In the genomic region with DNA sequence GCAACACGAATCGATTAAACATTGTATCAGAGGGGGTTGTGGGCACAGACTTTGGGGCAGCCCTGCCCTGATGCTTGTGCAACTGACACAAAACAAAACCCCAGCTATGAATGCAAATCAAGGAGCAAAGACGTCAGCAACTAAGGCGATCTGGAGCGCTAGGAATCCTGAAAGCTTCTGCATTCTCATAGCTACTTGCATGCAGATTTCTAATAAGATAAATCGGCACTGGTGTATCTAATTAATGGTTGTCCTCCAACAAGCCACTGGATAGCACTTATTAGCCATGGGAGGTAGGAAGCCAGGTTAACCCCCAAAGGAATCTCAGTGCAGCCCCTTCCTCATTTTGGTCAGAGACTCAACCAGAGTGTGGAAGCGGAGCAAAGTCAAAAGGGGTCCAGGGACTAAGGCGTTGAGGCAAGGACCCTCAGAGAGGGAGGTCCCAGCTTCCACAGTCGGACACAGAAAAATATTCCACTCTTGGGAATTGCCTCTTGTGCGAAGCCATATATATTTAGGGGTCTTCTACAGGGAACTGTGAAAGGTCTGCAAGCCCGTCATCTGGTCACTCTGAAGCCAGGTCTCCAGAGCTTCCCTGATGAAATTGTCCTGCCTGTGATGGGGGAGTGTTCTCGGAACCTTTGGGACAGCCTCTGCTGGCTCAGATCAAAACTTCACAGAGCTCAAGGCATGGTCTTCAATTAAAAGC, we compare ENCODE assay signal across 12 cellular contexts.
DNase-seq lines count a peak whose midpoint lies in the region; ATAC-seq, FAIRE-seq and TF ChIP-seq lines count a peak whose summit lies in the region.
"Had no signal": no experiment of that assay in that cellular context is flagged by ENCODE, and none has a peak within 500 bp of the region (broad histone marks: within the 10 kb centered on the region; RNA-seq: fewer than 3 reads in every experiment).

No MANE protein-coding gene starts in this region.

- H3K79me1 ChIP-seq in H1 (ENCODE audit: low read depth, low read length): no peaks in the 10 kb centered on the region

- H3K4me3 ChIP-seq in A549 (peak overlapping the region; percentile 29), HUES64 (ENCODE audit: low read length) (peak overlapping the region; percentile 34), H1 (ENCODE audit: extremely low read depth in 1 of 4, insufficient read depth in 2 of 4, low read depth in 3 of 4, low read length in 4 of 4) (peak overlapping the region in 2 of 4 experiments; percentile 19 to 55; a peak in 3 of 8 replicates)

- WGBS in A549 (ENCODE audit: missing lambda C conversion rate): 11% methylated on average over 7 of the region's 12 CpGs
- 16% methylated on average over 12 of the region's 12 CpGs for WGBS in HUES64
- WGBS in H1 (ENCODE audit: extremely low coverage in 1 of 2, insufficient coverage in 1 of 2, insufficient read length in 1 of 2, insufficient replicate concordance in 2 of 2, low coverage in 1 of 2, low lambda C conversion rate in 2 of 2, missing lambda C conversion rate in 1 of 2), 2 experiments: 23% methylated on average over 12 of the region's 12 CpGs; no CpG with 5 or more reads in 1 of the 2 experiments

- H3K27ac ChIP-seq in A549 (peak overlapping the region; percentile 99), HUES64 (ENCODE audit: low read depth, low read length) (no peak overlapping the region), H1 (ENCODE audit: low read depth, low read length) (no peak overlapping the region)

- FAIRE-seq in A549 (lab: Jason Lieb, UNC): no peak
- no peak for FAIRE-seq in H1 (lab: Jason Lieb, UNC)

- no peak overlapping the region for H4K8ac ChIP-seq in H1 (ENCODE audit: extremely low read depth, insufficient read depth, low read length)

- no peak overlapping the region for H3K14ac ChIP-seq in H1 (ENCODE audit: insufficient read length)

- H2AFZ ChIP-seq in H1 (ENCODE audit: low read length): no peak overlapping the region

- H2BK5ac ChIP-seq in H1 (ENCODE audit: low read depth, low read length): no peak overlapping the region

- peaks cover 5% of the 10 kb centered on the region for H3K23me2 ChIP-seq in H1 (ENCODE audit: low read depth, low read length)

- TF ChIP-seq RAD21 in A549 (conservative IDR thresholded peaks at IDR 0.05 in 1 of 2, IDR thresholded peaks at IDR 0.05 in 1 of 2) (no peak), H1 (IDR thresholded peaks at IDR 0.05 in 1 of 2, conservative IDR thresholded peaks at IDR 0.05 in 1 of 2; ENCODE audit: low read depth in 2 of 2, low read length in 2 of 2) (no peak)

- TF ChIP-seq EP300 in A549 (IDR thresholded peaks at IDR 0.05) (no peak), H1 (IDR thresholded peaks at IDR 0.05; ENCODE audit: borderline replicate concordance in 1 of 2, low read depth in 2 of 2, low read length in 2 of 2) (no peak)

- no peak overlapping the region for H3K4ac ChIP-seq in H1 (replicated peaks; ENCODE audit: insufficient read length, low read depth, low read length)

- H3K4me1 ChIP-seq in A549 (peaks cover 49% of the 10 kb centered on the region), HUES64 (ENCODE audit: insufficient read depth, low read length) (peaks cover 11% of the 10 kb centered on the region), H1 (replicated peaks in 1 of 4; ENCODE audit: control insufficient read depth in 3 of 4, insufficient read depth in 4 of 4, low read length in 3 of 4) (peaks cover 3 to 16% (median 11%) of the 10 kb centered on the region in 4 experiments)

- H3K4me2 ChIP-seq in A549: peak overlapping the region; percentile 99
- peak overlapping the region; percentile 66 to 69; a peak in 3 of 4 replicates for H3K4me2 ChIP-seq in H1 (ENCODE audit: insufficient read depth in 1 of 2, low read depth in 2 of 2, low read length in 2 of 2)

- H2BK120ac ChIP-seq in H1 (replicated peaks; ENCODE audit: low read depth, low read length): no peak overlapping the region

- H3K27me3 ChIP-seq in HUES64 (ENCODE audit: insufficient read depth, low read length) (peaks cover 92% of the 10 kb centered on the region), H1 (replicated peaks in 1 of 4; ENCODE audit: control insufficient read depth in 3 of 4, extremely low read depth in 1 of 4, insufficient read depth in 3 of 4, low read length in 3 of 4) (peaks cover 44 to 74% (median 67%) of the 10 kb centered on the region in 4 experiments)

- no peak overlapping the region for H4K91ac ChIP-seq in H1 (replicated peaks; ENCODE audit: insufficient read length, low read length)

- H3K4me3 Mint-ChIP-seq in nephron progenitor cell: peak overlapping the region; percentile 78
- H3K4me3 Mint-ChIP-seq: activated naive CD4-positive, alpha-beta T cell treated with anti-CD3 and anti-CD28 coated beads, Interleukin-2, amount 50 U/mL, for 24 hours had no signal

- no peaks in the 10 kb centered on the region for H3K79me2 ChIP-seq in H1 (ENCODE audit: control insufficient read depth in 1 of 2, insufficient read depth in 2 of 2, low read length in 2 of 2)

- no peak overlapping the region for H2BK12ac ChIP-seq in H1 (ENCODE audit: low read depth, low read length)

- POLR2A ChIA-PET in A549 (lab: Yijun Ruan, JAX): interaction anchor here (0.8 to 4.1 kb wide), 8 partner anchors 23 to 100 kb away, joined by 3 to 79 read pairs (median 6); no protein-coding TSS in a partner anchor
- POLR2A ChIA-PET in H1 (lab: Charles Lee; ENCODE audit: partially characterized antibody): interaction anchor here (1.3 to 2.9 kb wide), 3 partner anchors 17 to 160 kb away, joined by 3 to 6 read pairs (median 3); no protein-coding TSS in a partner anchor

- no peak overlapping the region for H3K56ac ChIP-seq in H1 (replicated peaks; ENCODE audit: insufficient read length, low read depth, low read length)

- H3K23ac ChIP-seq in H1 (ENCODE audit: insufficient read length): no peak overlapping the region

- no peak for TF ChIP-seq POLR2A in A549 (IDR thresholded peaks at IDR 0.05; ENCODE audit: low read length)
- no peak for TF ChIP-seq POLR2A in H1 (IDR thresholded peaks at IDR 0.05; ENCODE audit: control extremely low read depth in 1 of 2, low read depth in 2 of 2, low read length in 2 of 2)

- no peak overlapping the region for H3K9ac ChIP-seq in HUES64 (ENCODE audit: low read depth, low read length)
- H3K9ac ChIP-seq in H1 (replicated peaks in 1 of 4; ENCODE audit: extremely low read depth in 1 of 4, low read depth in 3 of 4, low read length in 3 of 4): no peak overlapping the region

- H4K20me1 ChIP-seq in H1 (replicated peaks in 1 of 2; ENCODE audit: control insufficient read depth in 1 of 2, insufficient read depth in 2 of 2, low read length in 2 of 2): peaks cover 2 to 7% of the 10 kb centered on the region in 2 experiments

- CTCF ChIA-PET in A549 (lab: Yijun Ruan, JAX): interaction anchor here (0.7 to 5.8 kb wide), 14 partner anchors 15 to 122 kb away, joined by 3 to 52 read pairs (median 4); no protein-coding TSS in a partner anchor
- CTCF ChIA-PET in H1 (lab: Charles Lee; ENCODE audit: partially characterized antibody): interaction anchor here (1.1 to 3.1 kb wide), 9 partner anchors 16 to 156 kb away, joined by 3 to 13 read pairs (median 10); no protein-coding TSS in a partner anchor

- no peak overlapping the region for H3K18ac ChIP-seq in H1 (ENCODE audit: extremely low read depth, low read length)

- H3K9me3 Mint-ChIP-seq in nephron progenitor cell: peaks cover 7% of the 10 kb centered on the region
- H3K9me3 Mint-ChIP-seq: activated naive CD4-positive, alpha-beta T cell treated with anti-CD3 and anti-CD28 coated beads, Interleukin-2, amount 50 U/mL, for 24 hours had no signal

- H3K9me3 ChIP-seq in A549 (peaks cover 13% of the 10 kb centered on the region; the same call in 2 of the 3 replicates), HUES64 (ENCODE audit: insufficient read depth, low read depth, low read length) (no peaks in the 10 kb centered on the region; the same call in 1 of the 2 replicates), H1 (ENCODE audit: insufficient read depth in 2 of 2, low read depth in 1 of 2, low read length in 1 of 2) (no peaks in the 10 kb centered on the region)

- TF ChIP-seq CTCF in A549 (IDR thresholded peaks at IDR 0.05): no peak
- TF ChIP-seq CTCF in H1 (IDR thresholded peaks at IDR 0.05; ENCODE audit: control extremely low read depth in 1 of 3, insufficient read depth in 1 of 3, low read depth in 1 of 3, low read length in 3 of 3): no peak
- no peak for TF ChIP-seq CTCF in nephron progenitor cell (IDR thresholded peaks at IDR 0.05)

- ATAC-seq in A549 (peak; percentile 14 to 43; a peak in 3 of 6 replicates), HG03378 (IDR thresholded peaks at IDR 0.05; ENCODE audit: unreplicated experiment) (no peak), HG02884 (IDR thresholded peaks at IDR 0.05; ENCODE audit: unreplicated experiment) (no peak)

- no peaks in the 10 kb centered on the region for H3K36me3 Mint-ChIP-seq in nephron progenitor cell (ENCODE audit: low read depth)
- H3K36me3 Mint-ChIP-seq: activated naive CD4-positive, alpha-beta T cell treated with anti-CD3 and anti-CD28 coated beads, Interleukin-2, amount 50 U/mL, for 24 hours had no signal

- H4K5ac ChIP-seq in H1 (ENCODE audit: insufficient read length, low read depth, low read length): no peak overlapping the region

- H2AK5ac ChIP-seq in H1 (ENCODE audit: low read depth, low read length): no peak overlapping the region

- no peak overlapping the region for H3K27ac Mint-ChIP-seq in nephron progenitor cell
- H3K27ac Mint-ChIP-seq: activated naive CD4-positive, alpha-beta T cell treated with anti-CD3 and anti-CD28 coated beads, Interleukin-2, amount 50 U/mL, for 24 hours had no signal

- no peak overlapping the region for H2BK15ac ChIP-seq in H1 (ENCODE audit: low read length)

- H2BK20ac ChIP-seq in H1 (ENCODE audit: low read length): no peak overlapping the region

- H3K4me1 Mint-ChIP-seq in nephron progenitor cell: peaks cover 79% of the 10 kb centered on the region

- no peaks in the 10 kb centered on the region for H3K36me3 ChIP-seq in HUES64 (ENCODE audit: insufficient read depth, low read length)
- no peaks in the 10 kb centered on the region for H3K36me3 ChIP-seq in H1 (ENCODE audit: control insufficient read depth in 2 of 4, insufficient read depth in 4 of 4, low read length in 3 of 4)

- DNase-seq in A549 (ENCODE audit: low read depth in 1 of 2, low spot score in 1 of 2) (peak in 1 of 2 experiments; percentile 88), H1 (ENCODE audit: low read depth in 1 of 2, low spot score in 2 of 2) (peak in 1 of 2 experiments; percentile 44), nephron progenitor cell (no peak), DMS153 (lab: John Stamatoyannopoulos, UW) (no peak), NCI-H82 (lab: John Stamatoyannopoulos, UW) (no peak)
- DNase-seq: COR-L47; NCI-H2081; stimulated activated CD4-positive, alpha-beta T cell treated with anti-CD3 and anti-CD28 coated beads, Interleukin-2, amount 100 ng/mL, for 24 hours had no signal

- peaks cover 85% of the 10 kb centered on the region for H3K27me3 Mint-ChIP-seq in nephron progenitor cell (ENCODE audit: low read depth, poor library complexity)

TF ChIP-seq in A549, 52 proteins besides CTCF, POLR2A, EP300 and RAD21 (continues in another document):
- no peak for TF ChIP-seq KDM1A (IDR thresholded peaks at IDR 0.05; ENCODE audit: low read depth)
- TF ChIP-seq MAFK (IDR thresholded peaks at IDR 0.05; ENCODE audit: partially characterized antibody): no peak

TF ChIP-seq in H1, 55 proteins besides CTCF, POLR2A, EP300 and RAD21 (continues in another document):
- TF ChIP-seq SUZ12 (IDR thresholded peaks at IDR 0.05; ENCODE audit: low read length): peak; percentile 60; the same call in 1 of the 2 replicates
- no peak for TF ChIP-seq BCL11A (IDR thresholded peaks at IDR 0.05; ENCODE audit: low read depth in 2 of 2, low read length in 2 of 2)

Comparison
In these comparisons a context has a peak if more than half of its experiments do, and no peak if none do; other contexts are left out.
1. ATAC-seq: peak in A549 (2 of 2); none in HG03378 (single experiment) and HG02884 (single experiment).
2. H3K27ac ChIP-seq: peak in A549 (2 of 2); none in HUES64 (single experiment) and H1 (single experiment).